ENCODE assay signal across 17 cellular contexts in the genomic region with DNA sequence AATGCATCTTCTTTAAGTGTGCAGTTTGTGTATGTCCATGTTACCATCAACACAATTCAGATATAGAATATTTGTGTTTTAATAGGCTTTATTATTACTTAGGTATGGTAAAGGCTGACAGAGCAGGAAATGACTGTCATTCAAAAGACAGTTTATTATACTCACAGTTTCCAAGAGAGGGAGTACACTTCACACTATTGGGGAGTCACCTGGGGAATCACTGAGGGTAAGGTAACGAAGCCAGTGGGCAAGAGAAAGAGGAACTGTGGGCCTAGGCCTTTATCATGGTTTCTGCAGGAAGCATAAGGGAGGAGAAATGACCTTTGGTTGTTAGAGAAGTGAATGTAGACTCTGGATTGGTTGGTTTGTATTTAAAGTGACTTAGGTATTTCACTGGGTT.
DNase-seq lines count a peak whose midpoint lies in the region; ATAC-seq and TF ChIP-seq lines count a peak whose summit lies in the region.
"Had no signal": no experiment of that assay in that cellular context is flagged by ENCODE, and none has a peak within 500 bp of the region (broad histone marks: within the 10 kb centered on the region; RNA-seq: fewer than 3 reads in every experiment).

No MANE protein-coding gene starts in this region.

- no peaks in the 10 kb centered on the region for H3K36me3 ChIP-seq in suprapubic skin
- H3K36me3 ChIP-seq: SJSA1, thyroid gland had no signal

- no peak for TF ChIP-seq POLR2A in suprapubic skin (IDR thresholded peaks at IDR 0.05)

- no peaks in the 10 kb centered on the region for H3K27me3 ChIP-seq in suprapubic skin
- H3K27me3 ChIP-seq: SJSA1, thyroid gland had no signal

- no peaks in the 10 kb centered on the region for H3K4me1 ChIP-seq in suprapubic skin
- H3K4me1 ChIP-seq: SJSA1, thyroid gland had no signal

- no peak overlapping the region for H3K4me3 ChIP-seq in suprapubic skin
- H3K4me3 ChIP-seq: SJSA1, thyroid gland had no signal

- WGBS in suprapubic skin: 68% methylated on average over 1 of the region's 1 CpG

- no peaks in the 10 kb centered on the region for H3K9me3 ChIP-seq in suprapubic skin
- H3K9me3 ChIP-seq: SJSA1, thyroid gland had no signal

- no peak for TF ChIP-seq CTCF in suprapubic skin (IDR thresholded peaks at IDR 0.05)

- TF ChIP-seq EP300 in suprapubic skin (IDR thresholded peaks at IDR 0.05): no peak

- peak; percentile 68 for ATAC-seq in GM18858 (IDR thresholded peaks at IDR 0.05; ENCODE audit: unreplicated experiment)
- ATAC-seq in GM21529 (IDR thresholded peaks at IDR 0.05; ENCODE audit: unreplicated experiment): peak; percentile 89
- ATAC-seq in HG03354 (IDR thresholded peaks at IDR 0.05; ENCODE audit: poor library complexity, severe bottlenecking, unreplicated experiment): peak; percentile 55
- ATAC-seq in left colon: peak; percentile 65
- ATAC-seq in HG02763 (IDR thresholded peaks at IDR 0.05; ENCODE audit: unreplicated experiment): no peak
- ATAC-seq: left lobe of liver had no signal

- intact Hi-C loops in left colon (cut with DNase I, micrococcal nuclease): no loop called here

- no peak overlapping the region for H3K27ac ChIP-seq in suprapubic skin
- H3K27ac ChIP-seq: SJSA1, thyroid gland had no signal

- DNase-seq in left colon: no peak
- DNase-seq in activated CD4-positive, CD25-positive, alpha-beta regulatory T cell (lab: John Stamatoyannopoulos, UW): no peak
- DNase-seq in suprapubic skin (ENCODE audit: low spot score in 2 of 2): no peak
- no peak for DNase-seq in NCI-H345 treated with DMSO at 0.1 percent for 48 hours (lab: John Stamatoyannopoulos, UW; ENCODE audit: unreplicated experiment)
- DNase-seq: activated T-cell treated with anti-CD3 and anti-CD28 coated beads, Interleukin-2, amount 50 U/mL, for 24 hours; cortex of kidney; H9; NCI-H2081; NCI-H524 treated with DMSO at 0.1 percent for 48 hours; stimulated activated CD4-positive, alpha-beta T cell treated with anti-CD3 and anti-CD28 coated beads, Interleukin-4, amount 100 ng/mL, for 4 hours; thyroid gland had no signal
